In the genomic region with DNA sequence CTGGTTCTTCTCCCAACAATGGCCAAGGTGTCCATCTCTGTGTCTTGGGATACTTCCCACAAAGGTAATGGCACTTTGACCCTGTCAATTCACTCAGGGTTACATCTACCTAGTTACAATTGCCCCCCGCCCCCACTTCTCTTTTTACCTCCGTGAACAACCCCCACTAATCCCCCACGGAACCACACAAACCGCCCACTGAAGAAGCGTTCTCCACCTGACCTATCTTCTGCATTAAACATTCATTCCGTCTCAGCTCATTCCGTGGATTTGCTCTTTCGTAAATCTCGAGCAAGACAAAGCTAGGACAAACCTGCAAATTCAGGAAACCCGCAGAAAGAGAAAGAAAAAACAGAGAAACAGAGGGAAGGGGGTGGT, we compare ENCODE assay signal across 9 cellular contexts. TPM values are rescaled to one million over a fixed set of nuclear protein-coding genes. Genes with fewer than 3 reads are reported as not detected.
DNase-seq lines count a peak whose midpoint lies in the region; TF ChIP-seq lines count a peak whose summit lies in the region.
"Had no signal": no experiment of that assay in that cellular context is flagged by ENCODE, and none has a peak within 500 bp of the region (broad histone marks: within the 10 kb centered on the region; RNA-seq: fewer than 3 reads in every experiment).

No MANE protein-coding gene starts in this region.

- H3K27ac Mint-ChIP-seq in CD4-positive, alpha-beta memory T cell = no peak overlapping the region
- H3K27ac Mint-ChIP-seq: activated naive CD8-positive, alpha-beta T cell treated with anti-CD3 and anti-CD28 coated beads, Interleukin-2, amount 10 ng/mL, durations not matched to agents 7 days and 5 days had no signal

- TF ChIP-seq CTCF in Loucy (conservative IDR thresholded peaks at IDR 0.05; ENCODE audit: low read length) = no peak

- peaks cover 72% of the 10 kb centered on the region for H3K4me1 ChIP-seq in CD4-positive, alpha-beta memory T cell (ENCODE audit: insufficient read depth, low read length)
- H3K4me1 ChIP-seq in Loucy (ENCODE audit: insufficient read depth, low read length, poor library complexity, severe bottlenecking) = peaks cover 61% of the 10 kb centered on the region
- H3K4me1 ChIP-seq in duodenal mucosa (ENCODE audit: control insufficient read depth in 1 of 2, insufficient read depth in 2 of 2, low read length in 2 of 2) = peaks cover 16 to 22% of the 10 kb centered on the region in 2 donors
- H3K4me1 ChIP-seq in neuron (ENCODE audit: insufficient read depth, low read length) = peaks cover 32% of the 10 kb centered on the region

- H3K36me3 ChIP-seq in CD4-positive, alpha-beta memory T cell (ENCODE audit: insufficient read depth, low read length) = no peaks in the 10 kb centered on the region
- H3K36me3 ChIP-seq in Loucy (ENCODE audit: insufficient read depth, low read length) = no peaks in the 10 kb centered on the region
- H3K36me3 ChIP-seq in duodenal mucosa (ENCODE audit: control insufficient read depth in 1 of 2, insufficient read depth in 2 of 2, low read length in 2 of 2) = no peaks in the 10 kb centered on the region
- no peaks in the 10 kb centered on the region for H3K36me3 ChIP-seq in neuron (ENCODE audit: insufficient read depth, low read length)

- H2AFZ ChIP-seq in Loucy (ENCODE audit: low read length) = peak overlapping the region; percentile 95
- peak overlapping the region; percentile 68 for H2AFZ ChIP-seq in neuron (ENCODE audit: low read depth, low read length)

- H3K79me2 ChIP-seq in Loucy (ENCODE audit: insufficient read depth, low read length) = peaks cover 71% of the 10 kb centered on the region

- no peak overlapping the region for H3K4me3 Mint-ChIP-seq in CD4-positive, alpha-beta memory T cell
- H3K4me3 Mint-ChIP-seq: activated naive CD8-positive, alpha-beta T cell treated with anti-CD3 and anti-CD28 coated beads, Interleukin-2, amount 10 ng/mL, durations not matched to agents 7 days and 5 days had no signal

- no peaks in the 10 kb centered on the region for H3K27me3 ChIP-seq in CD4-positive, alpha-beta memory T cell (ENCODE audit: insufficient read depth, low read length)
- H3K27me3 ChIP-seq in Loucy (ENCODE audit: insufficient read depth, low read length, poor library complexity, severe bottlenecking) (no peaks in the 10 kb centered on the region), duodenal mucosa (ENCODE audit: control insufficient read depth in 1 of 2, insufficient read depth in 2 of 2, low read length in 2 of 2) (no peaks in the 10 kb centered on the region), neuron (ENCODE audit: insufficient read depth, low read length) (no peaks in the 10 kb centered on the region)

- peak overlapping the region; percentile 70 to 86 for H3K4me3 ChIP-seq in CD4-positive, alpha-beta memory T cell (ENCODE audit: low read length in 2 of 2)
- H3K4me3 ChIP-seq in Loucy (ENCODE audit: low read length, poor library complexity, severe bottlenecking) (peak overlapping the region; percentile 92), duodenal mucosa (ENCODE audit: low read depth in 1 of 2, low read length in 2 of 2) (peak overlapping the region; percentile 98 to 99), neuron (ENCODE audit: low read length) (peak overlapping the region; percentile 81)

- intact Hi-C loops in CD4-positive, alpha-beta memory T cell (cut with micrococcal nuclease) = loop anchor here (1.0 to 10.0 kb wide), 7 partner anchors 17 to 1763 kb away; partner anchors contain the start of genes COX7A2, EEF1A1, MYO6 and SLC17A5
- intact Hi-C loops in posterior vena cava (cut with DNase I) = no loop called here

- POLR2A ChIA-PET in CD4-positive, alpha-beta memory T cell (lab: Charles Lee; ENCODE audit: partially characterized antibody) = interaction anchor here (0.9 to 3.7 kb wide), 9 partner anchors 12 to 1630 kb away, joined by 3 to 44 read pairs (median 4); partner anchors contain the start of genes COX7A2, SENP6 and SLC17A5

- no peaks in the 10 kb centered on the region for H3K27me3 Mint-ChIP-seq in CD4-positive, alpha-beta memory T cell
- H3K27me3 Mint-ChIP-seq: activated naive CD8-positive, alpha-beta T cell treated with anti-CD3 and anti-CD28 coated beads, Interleukin-2, amount 10 ng/mL, durations not matched to agents 7 days and 5 days had no signal

- CTCF ChIA-PET in CD4-positive, alpha-beta memory T cell (lab: Charles Lee; ENCODE audit: partially characterized antibody) = interaction anchor here (0.7 to 3.9 kb wide), 7 partner anchors 10 to 74 kb away, joined by 3 to 13 read pairs (median 3); partner anchors contain the start of gene COX7A2

- H3K9me3 Mint-ChIP-seq in CD4-positive, alpha-beta memory T cell = no peaks in the 10 kb centered on the region
- H3K9me3 Mint-ChIP-seq: activated naive CD8-positive, alpha-beta T cell treated with anti-CD3 and anti-CD28 coated beads, Interleukin-2, amount 10 ng/mL, durations not matched to agents 7 days and 5 days had no signal

- H3F3A ChIP-seq in Loucy (ENCODE audit: low read depth) = no peaks in the 10 kb centered on the region

- H3K27ac ChIP-seq in CD4-positive, alpha-beta memory T cell (ENCODE audit: low read depth, low read length) = peak overlapping the region; percentile 79
- peak overlapping the region; percentile 85 for H3K27ac ChIP-seq in duodenal mucosa (ENCODE audit: low read depth, low read length)

- no peaks in the 10 kb centered on the region for H3K9me3 ChIP-seq in CD4-positive, alpha-beta memory T cell (ENCODE audit: control insufficient read depth in 1 of 2, low read length in 2 of 2)
- H3K9me3 ChIP-seq in Loucy (ENCODE audit: insufficient read depth, low read depth, low read length) (no peaks in the 10 kb centered on the region), duodenal mucosa (ENCODE audit: control insufficient read depth in 1 of 2, low read length in 2 of 2) (no peaks in the 10 kb centered on the region), neuron (ENCODE audit: low read length) (no peaks in the 10 kb centered on the region)

- H3K4me1 Mint-ChIP-seq in CD4-positive, alpha-beta memory T cell = peaks cover 31 to 45% (median 38%) of the 10 kb centered on the region in 4 donors

- H3K9ac ChIP-seq in Loucy (ENCODE audit: low read depth, low read length, poor library complexity, severe bottlenecking) (peak overlapping the region; percentile 87), duodenal mucosa (ENCODE audit: low read depth in 1 of 2, low read length in 2 of 2) (peak overlapping the region; percentile 88 to 98)

- H3K4me2 ChIP-seq in Loucy (ENCODE audit: low read depth, low read length, poor library complexity, severe bottlenecking) = peak overlapping the region; percentile 74

- peaks cover 0 to 3% of the 10 kb centered on the region in 2 donors for H3K36me3 Mint-ChIP-seq in CD4-positive, alpha-beta memory T cell

- H3K9me2 ChIP-seq in Loucy (replicated peaks; ENCODE audit: low read depth, low read length) = no peaks in the 10 kb centered on the region

- peaks cover 55% of the 10 kb centered on the region for H4K20me1 ChIP-seq in Loucy (ENCODE audit: insufficient read depth, low read length, poor library complexity, severe bottlenecking)

- peak in 2 of 5 donors; percentile 13 to 41 for DNase-seq in CD4-positive, alpha-beta memory T cell
- DNase-seq in epidermal melanocyte (ENCODE audit: insufficient read length, low spot score) (no peak), SW480 (ENCODE audit: low spot score) (no peak), posterior vena cava (ENCODE audit: low spot score) (no peak), cerebellar nuclear complex (lab: John Stamatoyannopoulos, UW) (no peak)
- DNase-seq: activated naive CD8-positive, alpha-beta T cell treated with anti-CD3 and anti-CD28 coated beads, Interleukin-2, amount 10 ng/mL, durations not matched to agents 7 days and 5 days had no signal

RNA-seq across cellular contexts. Expression of gene TMEM30A, which starts 0.7 kb away (rescaled TPM):
- 10 to 100 TPM; 73.6 to 78.3 TPM for total RNA-seq in CD4-positive, alpha-beta memory T cell
- 10 to 100 TPM; 44.7 to 56.5 TPM for polyA plus RNA-seq in CD4-positive, alpha-beta memory T cell
- total RNA-seq in posterior vena cava = 100 to 1,000 TPM; 109 to 113 TPM

RNA-seq across cellular contexts. Expression of gene COX7A2, which starts 40.3 kb away (rescaled TPM):
- 100 to 1,000 TPM; 188 to 201 TPM for total RNA-seq in CD4-positive, alpha-beta memory T cell
- 1,000 to 10,000 TPM in 1 of 2 donors, 100 to 1,000 TPM in 1; 809 to 1,007 TPM for polyA plus RNA-seq in CD4-positive, alpha-beta memory T cell
- total RNA-seq in posterior vena cava = 100 to 1,000 TPM; 408 to 448 TPM
